8 cellular contexts compared by ENCODE assay signal in genomic region chr22:50191041-50191740, GRCh38. TPM values are rescaled to one million over a fixed set of nuclear protein-coding genes. Genes with fewer than 3 reads are reported as not detected.
DNase-seq lines count a peak whose midpoint lies in the region; ATAC-seq and TF ChIP-seq lines count a peak whose summit lies in the region.

No MANE protein-coding gene starts in this region.

- H3K4me3 ChIP-seq in A673 (ENCODE audit: low read depth, low read length, poor library complexity, severe bottlenecking) (peak overlapping the region; percentile 26), lower lobe of right lung (peak overlapping the region; percentile 59)

- POLR2A ChIA-PET in A673 (lab: Charles Lee; ENCODE audit: low non-redundant PET) (no interaction called here), T-cell (lab: Charles Lee) (interaction anchor here (0.5 to 0.8 kb wide), 4 partner anchors 57 to 353 kb away, joined by 3 to 4 read pairs (median 3); no protein-coding TSS in a partner anchor)

- H3K9me3 ChIP-seq in A673 (ENCODE audit: low read depth, low read length, poor library complexity, severe bottlenecking) (no peaks in the 10 kb centered on the region), lower lobe of right lung (no peaks in the 10 kb centered on the region)

- H3K27me3 Mint-ChIP-seq in T-cell, result no peaks in the 10 kb centered on the region

- H3K36me3 ChIP-seq in A673 (ENCODE audit: insufficient read depth, low read length, poor library complexity, severe bottlenecking) (peaks cover 34% of the 10 kb centered on the region), lower lobe of right lung (peaks cover 31% of the 10 kb centered on the region)

- DNase-seq in A673 (ENCODE audit: low spot score) (no peak), T-cell (peak; percentile 44 to 92 (median 86)), amniotic epithelial cell (ENCODE audit: low read depth) (peak; percentile 43), lower lobe of right lung (peak; percentile 72), DMS53 treated with DMSO at 0.1 percent for 48 hours (lab: John Stamatoyannopoulos, UW; ENCODE audit: unreplicated experiment) (no peak)
- peak; percentile 52 to 57 for DNase-seq in stimulated activated CD8-positive, alpha-beta memory T cell treated with anti-CD3 and anti-CD28 coated beads, Interleukin-7, amount 100 ng/mL, for 1 hour (ENCODE audit: low read depth in 2 of 2)

- CTCF ChIA-PET in A673 (lab: Charles Lee), result no interaction called here
- CTCF ChIA-PET in T-cell (lab: Charles Lee), result no interaction called here

- H3K36me3 Mint-ChIP-seq in T-cell, result no peaks in the 10 kb centered on the region

- H3K27me3 ChIP-seq in A673 (replicated peaks; ENCODE audit: insufficient read depth, low read depth, low read length, poor library complexity) (no peaks in the 10 kb centered on the region), lower lobe of right lung (ENCODE audit: low read depth) (no peaks in the 10 kb centered on the region)

- H3K4me1 Mint-ChIP-seq in T-cell, result peaks cover 35 to 52% (median 47%) of the 10 kb centered on the region in 3 donors

- H3K4me1 ChIP-seq in A673 (ENCODE audit: insufficient read depth, low read length, poor library complexity, severe bottlenecking), result no peaks in the 10 kb centered on the region
- H3K4me1 ChIP-seq in lower lobe of right lung, result peaks cover 59% of the 10 kb centered on the region

- H3K27ac Mint-ChIP-seq in T-cell, result peak overlapping the region; percentile 95 to 99

- ATAC-seq in GM21825 (IDR thresholded peaks at IDR 0.05; ENCODE audit: unreplicated experiment) (peak; percentile 23), T-cell (replicated peaks in 1 of 4) (peak; percentile 65 to 76 (median 67)), lower lobe of right lung (peak; percentile 24 to 38), HG02870 (IDR thresholded peaks at IDR 0.05; ENCODE audit: unreplicated experiment) (no peak)

- no TSS peak for BruUV-seq in A673 (replicated peaks; lab: Mats Ljungman, UMichigan)

- H3K27ac ChIP-seq in A673 (ENCODE audit: low read depth, low read length, poor library complexity, severe bottlenecking) (peak overlapping the region; percentile 54), lower lobe of right lung (peak overlapping the region; percentile 93)

- intact Hi-C loops in A673 (cut with micrococcal nuclease; ENCODE audit: unreplicated experiment), result no loop called here
- intact Hi-C loops in lower lobe of right lung (cut with DNase I), result no loop called here

- no peaks in the 10 kb centered on the region for H3K9me3 Mint-ChIP-seq in T-cell

- TF ChIP-seq CTCF in A673 (conservative IDR thresholded peaks at IDR 0.05; ENCODE audit: low read depth, low read length), result no peak
- no peak for TF ChIP-seq CTCF in lower lobe of right lung (IDR thresholded peaks at IDR 0.05)

- H3K4me3 Mint-ChIP-seq in T-cell, result peak overlapping the region; percentile 90 to 98 (median 90)

RNA-seq across cellular contexts. Expression of gene TRABD, which starts 5.5 kb away (rescaled TPM):
- 63.9 and 68.2 TPM in 2 replicates for total RNA-seq in A673 (2021)
- 100 to 1,000 TPM; 116 to 213 (median 175) TPM for total RNA-seq in T-cell
- 43.7 TPM for total RNA-seq in lower lobe of right lung

RNA-seq across cellular contexts. Expression of gene SELENOO, which starts 9.6 kb away (rescaled TPM):
- total RNA-seq in A673 (2021) (39.2 and 41.3 TPM in 2 replicates), T-cell (10 to 100 TPM; 28.9 to 51.0 (median 46.1) TPM), lower lobe of right lung (18.7 TPM)

RNA-seq across cellular contexts. Expression of gene PANX2, which starts 20.7 kb away (rescaled TPM):
- 7.6 and 9.1 TPM in 2 replicates for total RNA-seq in A673 (2021)
- under 1 TPM in 3 of 5 donors, not detected in 2; 0.16 to 0.32 (median 0.26) TPM for total RNA-seq in T-cell
- 2.5 TPM for total RNA-seq in lower lobe of right lung

RNA-seq across cellular contexts. Expression of gene TUBGCP6, which starts 53.6 kb away (rescaled TPM):
- total RNA-seq in A673 (2021) (31.0 and 33.1 TPM in 2 replicates), T-cell (100 to 1,000 TPM; 129 to 144 (median 132) TPM), lower lobe of right lung (48.5 TPM)

RNA-seq across cellular contexts. Expression of gene HDAC10, which starts 59.9 kb away (rescaled TPM):
- 38.6 and 42.8 TPM in 2 replicates for total RNA-seq in A673 (2021)
- total RNA-seq in T-cell, result 100 to 1,000 TPM; 101 to 152 (median 128) TPM
- 47.9 TPM for total RNA-seq in lower lobe of right lung

Comparison
In these comparisons a context has a peak if more than half of its experiments do, and no peak if none do; other contexts are left out.
1. DNase-seq: peak in T-cell (34 of 34), amniotic epithelial cell (single experiment), lower lobe of right lung (single experiment) and stimulated activated CD8-positive, alpha-beta memory T cell treated with anti-CD3 and anti-CD28 coated beads, Interleukin-7, amount 100 ng/mL, for 1 hour (2 of 2); none in A673 (single experiment) and DMS53 treated with DMSO at 0.1 percent for 48 hours (single experiment).